Comparison of ENCODE assay signal across 8 cellular contexts in the genomic region with DNA sequence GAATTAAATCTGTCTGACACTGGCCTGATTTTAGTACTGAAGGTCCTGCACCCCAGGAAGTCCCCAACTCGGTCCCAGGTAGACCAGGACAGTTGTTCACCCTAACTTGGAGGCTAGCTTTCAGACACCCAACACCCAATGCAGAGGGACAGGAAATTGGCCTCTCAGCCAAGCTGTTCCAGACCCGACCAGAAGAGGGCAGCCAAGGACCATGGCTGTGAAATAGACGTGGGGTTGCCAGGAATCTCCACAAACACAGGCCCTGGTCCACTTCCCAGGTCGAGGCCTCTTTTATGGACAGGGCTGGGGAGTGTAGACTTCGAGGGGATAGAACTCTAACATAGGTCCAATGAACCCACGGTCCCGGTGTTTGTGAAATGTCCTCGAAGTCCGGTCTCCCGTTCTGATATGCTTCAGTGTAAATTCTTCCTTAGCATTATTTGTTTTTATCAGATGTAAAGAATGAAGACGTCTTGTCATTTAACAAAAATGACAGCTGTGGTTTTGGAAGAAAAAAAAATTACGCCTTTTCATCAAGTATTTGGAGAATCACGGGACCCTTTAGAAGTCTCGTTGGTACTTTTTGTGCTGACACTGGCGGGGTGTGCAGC.
DNase-seq lines count a peak whose midpoint lies in the region; ATAC-seq and TF ChIP-seq lines count a peak whose summit lies in the region.

No MANE protein-coding gene starts in this region.

- H3K9me3 ChIP-seq in osteoblast (ENCODE audit: low read depth, low read length), result no peaks in the 10 kb centered on the region

- no peak overlapping the region for H3K4me2 ChIP-seq in osteoblast (ENCODE audit: insufficient read depth, low read length)

- H3K27ac ChIP-seq in foreskin keratinocyte (no peak overlapping the region), osteoblast (ENCODE audit: low read depth, low read length) (no peak overlapping the region)

- no peaks in the 10 kb centered on the region for H3K36me3 ChIP-seq in osteoblast (ENCODE audit: insufficient read depth, low read length)

- no peaks in the 10 kb centered on the region for H4K20me1 ChIP-seq in osteoblast (ENCODE audit: insufficient read depth, low read length)

- peak in 13 of 14 donors; percentile 22 to 86 (median 60) for DNase-seq in C1 segment of cervical spinal cord (lab: John Stamatoyannopoulos, UW)
- DNase-seq in NCI-H226, result peak; percentile 25
- DNase-seq in activated CD8-positive, alpha-beta memory T cell treated with anti-CD3 and anti-CD28 coated beads, Interleukin-2, amount 10 ng/mL, durations not matched to agents 7 days and 5 days, result peak; percentile 56
- DNase-seq in foreskin keratinocyte, result peak in 1 of 2 donors; percentile 25
- DNase-seq in osteoblast (ENCODE audit: insufficient read length, low spot score, missing footprints), result peak; percentile 94

- CTCF ChIA-PET in activated CD8-positive, alpha-beta memory T cell treated with anti-CD3 and anti-CD28 coated beads, Interleukin-2, amount 10 ng/mL, durations not matched to agents 7 days and 5 days (lab: Charles Lee), result interaction anchor here (1.3 to 1.7 kb wide), 2 partner anchors 12 to 62 kb away, joined by 3 to 6 read pairs; no protein-coding TSS in a partner anchor

- H3K27me3 ChIP-seq in foreskin keratinocyte (no peaks in the 10 kb centered on the region), osteoblast (ENCODE audit: insufficient read depth, low read length) (no peaks in the 10 kb centered on the region)

- ATAC-seq in GM18861 (IDR thresholded peaks at IDR 0.05; ENCODE audit: unreplicated experiment), result peak; percentile 71
- peak; percentile 86 for ATAC-seq in HG03066 (IDR thresholded peaks at IDR 0.05; ENCODE audit: low read depth, unreplicated experiment)
- no peak for ATAC-seq in activated CD8-positive, alpha-beta memory T cell treated with anti-CD3 and anti-CD28 coated beads, Interleukin-2, amount 10 ng/mL, durations not matched to agents 7 days and 5 days
- ATAC-seq in foreskin keratinocyte, result peak; percentile 77
- ATAC-seq in HG03108 (IDR thresholded peaks at IDR 0.05; ENCODE audit: unreplicated experiment), result no peak

- peak overlapping the region; percentile 28 for H2AFZ ChIP-seq in osteoblast (ENCODE audit: low read length)

- no peak overlapping the region for H3K4me3 Mint-ChIP-seq in activated CD8-positive, alpha-beta memory T cell treated with anti-CD3 and anti-CD28 coated beads, Interleukin-2, amount 10 ng/mL, durations not matched to agents 7 days and 5 days

- H3K9me3 Mint-ChIP-seq in activated CD8-positive, alpha-beta memory T cell treated with anti-CD3 and anti-CD28 coated beads, Interleukin-2, amount 10 ng/mL, durations not matched to agents 7 days and 5 days (ENCODE audit: low read depth), result no peaks in the 10 kb centered on the region

- no peaks in the 10 kb centered on the region for H3K4me1 Mint-ChIP-seq in activated CD8-positive, alpha-beta memory T cell treated with anti-CD3 and anti-CD28 coated beads, Interleukin-2, amount 10 ng/mL, durations not matched to agents 7 days and 5 days

- no peaks in the 10 kb centered on the region for H3K27me3 Mint-ChIP-seq in activated CD8-positive, alpha-beta memory T cell treated with anti-CD3 and anti-CD28 coated beads, Interleukin-2, amount 10 ng/mL, durations not matched to agents 7 days and 5 days

- H3K4me3 ChIP-seq in osteoblast (ENCODE audit: insufficient read depth, low read length), result no peak overlapping the region

- H3K4me1 ChIP-seq in foreskin keratinocyte (no peaks in the 10 kb centered on the region), osteoblast (ENCODE audit: insufficient read depth, low read length) (no peaks in the 10 kb centered on the region)

- no peaks in the 10 kb centered on the region for H3K79me2 ChIP-seq in osteoblast (ENCODE audit: insufficient read depth, low read length)

- TF ChIP-seq CTCF in foreskin keratinocyte (conservative IDR thresholded peaks at IDR 0.05), result peak; percentile 87
- peak; percentile 98 for TF ChIP-seq CTCF in osteoblast (IDR thresholded peaks at IDR 0.05; ENCODE audit: extremely low read depth, low read depth, low read length)

- no peaks in the 10 kb centered on the region for H3K36me3 Mint-ChIP-seq in activated CD8-positive, alpha-beta memory T cell treated with anti-CD3 and anti-CD28 coated beads, Interleukin-2, amount 10 ng/mL, durations not matched to agents 7 days and 5 days

- H3K27ac Mint-ChIP-seq in activated CD8-positive, alpha-beta memory T cell treated with anti-CD3 and anti-CD28 coated beads, Interleukin-2, amount 10 ng/mL, durations not matched to agents 7 days and 5 days, result no peak overlapping the region

Comparison
In these comparisons a context has a peak if more than half of its experiments do, and no peak if none do; other contexts are left out.
1. ATAC-seq: peak in GM18861 (single experiment), HG03066 (single experiment) and foreskin keratinocyte (single experiment); none in activated CD8-positive, alpha-beta memory T cell treated with anti-CD3 and anti-CD28 coated beads, Interleukin-2, amount 10 ng/mL, durations not matched to agents 7 days and 5 days (single experiment) and HG03108 (single experiment).